ENCODE assay signal across 28 cellular contexts in the genomic region with DNA sequence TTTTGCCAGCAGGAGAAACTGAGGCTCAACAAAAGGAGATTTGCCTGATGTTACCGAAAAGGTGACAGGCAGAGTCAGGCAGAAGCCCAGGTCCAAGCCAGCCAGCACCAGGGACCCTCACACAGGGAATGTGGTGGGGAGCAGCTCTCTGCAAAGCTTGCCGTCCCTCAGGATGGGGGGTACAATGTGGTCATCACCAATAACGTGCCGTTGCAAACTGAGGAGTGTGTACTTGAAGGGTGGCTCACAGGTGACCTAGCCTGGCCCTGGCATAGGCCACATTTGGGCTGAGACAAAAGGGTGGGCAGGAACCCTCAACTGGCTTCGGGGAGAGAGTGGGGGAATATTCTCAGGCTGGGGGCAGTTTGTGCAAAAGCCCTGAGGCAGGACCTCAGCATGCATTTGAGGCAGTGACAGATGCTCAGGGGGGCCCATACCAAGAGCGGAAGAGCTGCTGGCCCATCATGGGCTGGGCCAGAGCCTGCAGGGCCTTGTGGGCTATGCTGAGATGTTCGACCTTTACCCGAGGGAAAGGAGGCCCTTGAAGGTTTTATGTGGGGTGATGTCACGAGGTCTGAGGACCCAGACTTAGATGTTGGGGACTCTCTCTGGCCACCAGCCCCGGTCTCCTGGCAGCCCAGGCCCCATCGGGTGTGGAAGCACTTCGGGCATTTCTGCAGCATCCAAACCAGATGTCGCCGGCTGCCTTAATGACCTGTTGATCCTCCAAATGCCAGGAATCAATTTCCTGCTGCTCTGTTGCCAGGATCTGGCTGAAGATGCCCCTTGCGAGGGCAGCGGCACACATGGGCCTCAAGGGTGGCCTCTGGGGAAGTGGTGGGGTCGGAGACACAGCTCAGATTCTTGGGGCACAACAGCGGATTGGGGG. TPM values are rescaled to one million over a fixed set of nuclear protein-coding genes. Genes with fewer than 3 reads are reported as not detected.
DNase-seq lines count a peak whose midpoint lies in the region; ATAC-seq, FAIRE-seq and TF ChIP-seq lines count a peak whose summit lies in the region.
"Had no signal": no experiment of that assay in that cellular context is flagged by ENCODE, and none has a peak within 500 bp of the region (broad histone marks: within the 10 kb centered on the region; RNA-seq: fewer than 3 reads in every experiment).

No MANE protein-coding gene starts in this region.

- peak overlapping the region; percentile 58; the same call in 1 of the 2 replicates for H4K8ac ChIP-seq in H1 (ENCODE audit: extremely low read depth, insufficient read depth, low read length)

- peaks cover 13 to 19% of the 10 kb centered on the region in 2 donors for H3K9me3 Mint-ChIP-seq in stimulated activated naive CD8-positive, alpha-beta T cell treated with anti-CD3 and anti-CD28 coated beads, Interleukin-15, amount 100 ng/mL, for 72 hours
- peaks cover 13% of the 10 kb centered on the region for H3K9me3 Mint-ChIP-seq in mesothelial cell of epicardium
- H3K9me3 Mint-ChIP-seq in activated CD8-positive, alpha-beta T cell treated with anti-CD3 and anti-CD28 coated beads for 36 hours = peaks cover 8% of the 10 kb centered on the region

- 87% methylated on average over 13 of the region's 18 CpGs; no CpG with 5 or more reads in 1 of the 2 experiments for WGBS in H1 (ENCODE audit: extremely low coverage in 1 of 2, insufficient coverage in 1 of 2, insufficient read length in 1 of 2, insufficient replicate concordance in 2 of 2, low coverage in 1 of 2, low lambda C conversion rate in 2 of 2, missing lambda C conversion rate in 1 of 2), 2 experiments

- no peaks in the 10 kb centered on the region for H3K27me3 Mint-ChIP-seq in stimulated activated naive CD8-positive, alpha-beta T cell treated with anti-CD3 and anti-CD28 coated beads, Interleukin-15, amount 100 ng/mL, for 72 hours
- peaks cover 4% of the 10 kb centered on the region for H3K27me3 Mint-ChIP-seq in mesothelial cell of epicardium (ENCODE audit: low read depth)
- peaks cover 2% of the 10 kb centered on the region for H3K27me3 Mint-ChIP-seq in activated CD8-positive, alpha-beta T cell treated with anti-CD3 and anti-CD28 coated beads for 36 hours

- no peak overlapping the region for H3K4ac ChIP-seq in H1 (replicated peaks; ENCODE audit: insufficient read length, low read depth, low read length)

- no peaks in the 10 kb centered on the region for H3K23me2 ChIP-seq in H1 (ENCODE audit: low read depth, low read length)

- CTCF ChIA-PET in H1 (lab: Charles Lee; ENCODE audit: partially characterized antibody) = interaction anchor here (0.5 to 7.0 kb wide), 39 partner anchors 10 to 592 kb away, joined by 3 to 59 read pairs (median 3); no protein-coding TSS in a partner anchor
- CTCF ChIA-PET in activated CD8-positive, alpha-beta T cell treated with anti-CD3 and anti-CD28 coated beads for 36 hours (lab: Charles Lee) = no interaction called here

- H3K4me3 Mint-ChIP-seq in stimulated activated naive CD8-positive, alpha-beta T cell treated with anti-CD3 and anti-CD28 coated beads, Interleukin-15, amount 100 ng/mL, for 72 hours = no peak overlapping the region
- H3K4me3 Mint-ChIP-seq in mesothelial cell of epicardium = no peak overlapping the region
- no peak overlapping the region for H3K4me3 Mint-ChIP-seq in activated CD8-positive, alpha-beta T cell treated with anti-CD3 and anti-CD28 coated beads for 36 hours
- H3K4me3 Mint-ChIP-seq: stimulated activated naive CD8-positive, alpha-beta T cell treated with anti-CD3 and anti-CD28 coated beads, Interleukin-15, Interleukin-2, amounts not matched to agents 100 ng/mL and 50 ng/mL, for 24 hours had no signal

- intact Hi-C loops in activated CD8-positive, alpha-beta T cell treated with anti-CD3 and anti-CD28 coated beads for 36 hours (cut with micrococcal nuclease) = no loop called here

- H4K5ac ChIP-seq in H1 (ENCODE audit: insufficient read length, low read depth, low read length) = no peak overlapping the region

- H2AK5ac ChIP-seq in H1 (ENCODE audit: low read depth, low read length) = no peak overlapping the region

- no peaks in the 10 kb centered on the region for H3K79me1 ChIP-seq in H1 (ENCODE audit: low read depth, low read length)

- TF ChIP-seq CTCF in H1 (IDR thresholded peaks at IDR 0.05; ENCODE audit: control extremely low read depth in 1 of 3, insufficient read depth in 1 of 3, low read depth in 1 of 3, low read length in 3 of 3) (no peak), mesothelial cell of epicardium (IDR thresholded peaks at IDR 0.05; ENCODE audit: unreplicated experiment) (no peak)
- no peak for TF ChIP-seq CTCF in activated CD8-positive, alpha-beta T cell treated with anti-CD3 and anti-CD28 coated beads for 36 hours (IDR thresholded peaks at IDR 0.05)

- no peak overlapping the region for H2AFZ ChIP-seq in H1 (ENCODE audit: low read length)
- H2AFZ ChIP-seq: GM23248 had no signal

- H4K20me1 ChIP-seq in H1 (replicated peaks in 1 of 2; ENCODE audit: control insufficient read depth in 1 of 2, insufficient read depth in 2 of 2, low read length in 2 of 2) = no peaks in the 10 kb centered on the region

- no peak overlapping the region for H3K4me2 ChIP-seq in H1 (ENCODE audit: insufficient read depth in 1 of 2, low read depth in 2 of 2, low read length in 2 of 2)

- no peak overlapping the region for H2BK5ac ChIP-seq in H1 (ENCODE audit: low read depth, low read length)

- H3K9me3 ChIP-seq in H1 (ENCODE audit: insufficient read depth in 2 of 2, low read depth in 1 of 2, low read length in 1 of 2) = peaks cover 0 to 5% of the 10 kb centered on the region in 2 experiments; a peak in 3 of 4 replicates
- H3K9me3 ChIP-seq: Peyer's patch, thyroid gland had no signal

- H2BK15ac ChIP-seq in H1 (ENCODE audit: low read length) = no peak overlapping the region

- no peak overlapping the region for H3K56ac ChIP-seq in H1 (replicated peaks; ENCODE audit: insufficient read length, low read depth, low read length)

- H3K4me1 ChIP-seq in H1 (replicated peaks in 1 of 4; ENCODE audit: control insufficient read depth in 3 of 4, insufficient read depth in 4 of 4, low read length in 3 of 4) = no peaks in the 10 kb centered on the region; a peak in 3 of 7 replicates
- H3K4me1 ChIP-seq: Peyer's patch, thyroid gland had no signal

- no peak overlapping the region for H2BK120ac ChIP-seq in H1 (replicated peaks; ENCODE audit: low read depth, low read length)

- H2BK12ac ChIP-seq in H1 (ENCODE audit: low read depth, low read length) = no peak overlapping the region; the same call in 1 of the 2 replicates

- TF ChIP-seq POLR2A in H1 (IDR thresholded peaks at IDR 0.05; ENCODE audit: control extremely low read depth in 1 of 2, low read depth in 2 of 2, low read length in 2 of 2) = no peak

- POLR2A ChIA-PET in H1 (lab: Charles Lee; ENCODE audit: partially characterized antibody) = interaction anchor here (1.5 kb wide), 1 partner anchor 126 kb away, joined by 3 read pairs; no protein-coding TSS in a partner anchor
- POLR2A ChIA-PET in activated CD8-positive, alpha-beta T cell treated with anti-CD3 and anti-CD28 coated beads for 36 hours (lab: Charles Lee) = no interaction called here

- H3K27me3 ChIP-seq in H1 (replicated peaks in 1 of 4; ENCODE audit: control insufficient read depth in 3 of 4, extremely low read depth in 1 of 4, insufficient read depth in 3 of 4, low read length in 3 of 4) = peaks cover 0 to 3% (median 0%) of the 10 kb centered on the region in 4 experiments; a peak in 1 of 7 replicates
- H3K27me3 ChIP-seq: Peyer's patch, thyroid gland had no signal

- no peak overlapping the region for H3K23ac ChIP-seq in H1 (ENCODE audit: insufficient read length)

- no peak for FAIRE-seq in H1 (lab: Jason Lieb, UNC)
- FAIRE-seq: endometrium, K562, keratinocyte had no signal

- peak overlapping the region; percentile 21 to 68 for H3K27ac Mint-ChIP-seq in stimulated activated naive CD8-positive, alpha-beta T cell treated with anti-CD3 and anti-CD28 coated beads, Interleukin-15, amount 100 ng/mL, for 72 hours
- peak overlapping the region; percentile 33 for H3K27ac Mint-ChIP-seq in mesothelial cell of epicardium
- H3K27ac Mint-ChIP-seq in activated CD8-positive, alpha-beta T cell treated with anti-CD3 and anti-CD28 coated beads for 36 hours = no peak overlapping the region
- H3K27ac Mint-ChIP-seq: stimulated activated naive CD8-positive, alpha-beta T cell treated with anti-CD3 and anti-CD28 coated beads, Interleukin-15, Interleukin-2, amounts not matched to agents 100 ng/mL and 50 ng/mL, for 24 hours had no signal

- no peaks in the 10 kb centered on the region for H3K36me3 ChIP-seq in H1 (ENCODE audit: control insufficient read depth in 2 of 4, insufficient read depth in 4 of 4, low read length in 3 of 4)
- H3K36me3 ChIP-seq: Peyer's patch, thyroid gland had no signal

- H3K14ac ChIP-seq in H1 (ENCODE audit: insufficient read length) = no peak overlapping the region

- no peaks in the 10 kb centered on the region for H3K79me2 ChIP-seq in H1 (ENCODE audit: control insufficient read depth in 1 of 2, insufficient read depth in 2 of 2, low read length in 2 of 2)

- no peak overlapping the region for H3K27ac ChIP-seq in H1 (ENCODE audit: low read depth, low read length)
- H3K27ac ChIP-seq: GM23248, Peyer's patch, thyroid gland had no signal

- no peak overlapping the region for H3K9ac ChIP-seq in H1 (replicated peaks in 1 of 4; ENCODE audit: extremely low read depth in 1 of 4, low read depth in 3 of 4, low read length in 3 of 4)
- H3K9ac ChIP-seq: GM23248 had no signal

- H3K36me3 Mint-ChIP-seq in mesothelial cell of epicardium = peaks cover 2% of the 10 kb centered on the region
- peaks cover 2% of the 10 kb centered on the region for H3K36me3 Mint-ChIP-seq in activated CD8-positive, alpha-beta T cell treated with anti-CD3 and anti-CD28 coated beads for 36 hours (ENCODE audit: low read depth)

- ATAC-seq in stimulated activated naive CD8-positive, alpha-beta T cell treated with anti-CD3 and anti-CD28 coated beads, Interleukin-15, amount 100 ng/mL, for 72 hours = no peak
- ATAC-seq in stimulated activated naive CD8-positive, alpha-beta T cell treated with anti-CD3 and anti-CD28 coated beads, Interleukin-15, Interleukin-2, amounts not matched to agents 100 U/mL and 50 U/mL, for 24 hours = no peak
- ATAC-seq in activated CD8-positive, alpha-beta T cell treated with anti-CD3 and anti-CD28 coated beads for 36 hours = no peak
- ATAC-seq: K562 had no signal

- TF ChIP-seq RAD21 in H1 (IDR thresholded peaks at IDR 0.05 in 1 of 2, conservative IDR thresholded peaks at IDR 0.05 in 1 of 2; ENCODE audit: low read depth in 2 of 2, low read length in 2 of 2) = no peak

- H2BK20ac ChIP-seq in H1 (ENCODE audit: low read length) = no peak overlapping the region

- TF ChIP-seq EP300 in H1 (IDR thresholded peaks at IDR 0.05; ENCODE audit: borderline replicate concordance in 1 of 2, low read depth in 2 of 2, low read length in 2 of 2) = no peak

- peaks cover 6% of the 10 kb centered on the region for H3K4me1 Mint-ChIP-seq in stimulated activated naive CD8-positive, alpha-beta T cell treated with anti-CD3 and anti-CD28 coated beads, Interleukin-15, amount 100 ng/mL, for 72 hours
- H3K4me1 Mint-ChIP-seq in mesothelial cell of epicardium = peaks cover 4% of the 10 kb centered on the region
- no peaks in the 10 kb centered on the region for H3K4me1 Mint-ChIP-seq in activated CD8-positive, alpha-beta T cell treated with anti-CD3 and anti-CD28 coated beads for 36 hours (ENCODE audit: low read depth)
- H3K4me1 Mint-ChIP-seq: CD8-positive, alpha-beta memory T cell had no signal

- H4K91ac ChIP-seq in H1 (replicated peaks; ENCODE audit: insufficient read length, low read length) = peak overlapping the region; percentile 26

- H3K4me3 ChIP-seq in H1 (ENCODE audit: extremely low read depth in 1 of 4, insufficient read depth in 2 of 4, low read depth in 3 of 4, low read length in 4 of 4) = no peak overlapping the region
- H3K4me3 ChIP-seq: GM23248, K562, Peyer's patch, thyroid gland had no signal

- H3K18ac ChIP-seq in H1 (ENCODE audit: extremely low read depth, low read length) = no peak overlapping the region

- DNase-seq in stimulated activated naive CD8-positive, alpha-beta T cell treated with anti-CD3 and anti-CD28 coated beads, Interleukin-15, amount 100 ng/mL, for 72 hours = no peak
- DNase-seq in stimulated activated naive CD8-positive, alpha-beta T cell treated with anti-CD3 and anti-CD28 coated beads, Interleukin-15, Interleukin-2, amounts not matched to agents 100 U/mL and 50 U/mL, for 24 hours = no peak
- DNase-seq in H1 (ENCODE audit: low read depth in 1 of 2, low spot score in 2 of 2) (no peak), mesothelial cell of epicardium (ENCODE audit: low spot score in 2 of 2, unreplicated experiment in 2 of 2) (no peak), NOMO-1 treated with dmso at 0.1 percent for 144 hours (lab: John Stamatoyannopoulos, UW; ENCODE audit: unreplicated experiment) (no peak)
- no peak for DNase-seq in activated CD8-positive, alpha-beta T cell treated with anti-CD3 and anti-CD28 coated beads for 36 hours
- no peak for DNase-seq in stimulated activated CD4-positive, alpha-beta T cell treated with anti-CD3 and anti-CD28 coated beads, Interleukin-1b, Interleukin-23, amount 100 ng/mL, for 48 hours
- DNase-seq: activated CD4-positive, alpha-beta T cell treated with anti-CD3 and anti-CD28 coated beads for 4 hours; activated naive CD4-positive, alpha-beta T cell treated with Interleukin-2 at 50 U/mL for 16 hours; activated T-cell treated with anti-CD3 and anti-CD28 coated beads, Interleukin-2, amount 50 U/mL, for 48 hours; AML-193; amygdala; DMS79; GF-D8; MM.1S; NCI-H1436; NCI-H446 treated with DMSO at 0.1 percent for 48 hours; occipital lobe; stimulated activated CD4-positive, alpha-beta T cell treated with anti-CD3 and anti-CD28 coated beads, Interleukin-12 subunit alpha, Interleukin-12 subunit beta, amount 100 ng/mL, for 4 hours; T-helper 2 cell; thyroid gland had no signal

RNA-seq across cellular contexts. Expression of a gene that starts 57.4 kb away (rescaled TPM):
- 5.4 and 5.8 TPM in 2 replicates for total RNA-seq in H1 (2021; fragmentation: NEBNext Ultra II Directional; extraction: Animal tissue kit (Norgen Biotek cat#: 25700))
- polyA plus RNA-seq in H1 (2011; rRNA removed) = 2.4 and 3.7 TPM in 2 replicates
- 2.7 TPM for polyA plus RNA-seq in H1 (2011; cell fraction: cytosol; rRNA removed)
- polyA plus RNA-seq in H1 (2011; cell fraction: nucleus; rRNA removed) = 3.0 TPM
- 4.3 to 5.6 TPM (median 5.0 TPM) in 4 replicates for polyA plus RNA-seq in H1 (2012, experiment 1 of 2)
- polyA plus RNA-seq in H1 (2012, experiment 2 of 2) = 3.5 TPM
- 2.3 TPM for polyA plus RNA-seq in H1 (2013, experiment 1 of 2)
- polyA plus RNA-seq in H1 (2013, experiment 2 of 2) = 2.5 TPM
- polyA minus RNA-seq in H1 (2011; rRNA and poly(A)+ RNA removed) = 7.7 and 11.4 TPM in 2 replicates
- polyA minus RNA-seq in H1 (2011; cell fraction: cytosol; rRNA and poly(A)+ RNA removed) = 2.6 TPM
- polyA minus RNA-seq in H1 (2011; cell fraction: nucleus; rRNA and poly(A)+ RNA removed) = 2.2 TPM
- total RNA-seq in mesothelial cell of epicardium = 0.58 to 0.72 TPM (median 0.62 TPM) in 3 replicates
- not detected for total RNA-seq in activated CD8-positive, alpha-beta T cell treated with anti-CD3 and anti-CD28 coated beads for 36 hours
- total RNA-seq: CD8-positive, alpha-beta memory T cell; K562 had no signal
- polyA plus RNA-seq: CD8-positive, alpha-beta memory T cell; K562 had no signal
